Comparison of ENCODE assay signal across 8 cellular contexts in the genomic region with DNA sequence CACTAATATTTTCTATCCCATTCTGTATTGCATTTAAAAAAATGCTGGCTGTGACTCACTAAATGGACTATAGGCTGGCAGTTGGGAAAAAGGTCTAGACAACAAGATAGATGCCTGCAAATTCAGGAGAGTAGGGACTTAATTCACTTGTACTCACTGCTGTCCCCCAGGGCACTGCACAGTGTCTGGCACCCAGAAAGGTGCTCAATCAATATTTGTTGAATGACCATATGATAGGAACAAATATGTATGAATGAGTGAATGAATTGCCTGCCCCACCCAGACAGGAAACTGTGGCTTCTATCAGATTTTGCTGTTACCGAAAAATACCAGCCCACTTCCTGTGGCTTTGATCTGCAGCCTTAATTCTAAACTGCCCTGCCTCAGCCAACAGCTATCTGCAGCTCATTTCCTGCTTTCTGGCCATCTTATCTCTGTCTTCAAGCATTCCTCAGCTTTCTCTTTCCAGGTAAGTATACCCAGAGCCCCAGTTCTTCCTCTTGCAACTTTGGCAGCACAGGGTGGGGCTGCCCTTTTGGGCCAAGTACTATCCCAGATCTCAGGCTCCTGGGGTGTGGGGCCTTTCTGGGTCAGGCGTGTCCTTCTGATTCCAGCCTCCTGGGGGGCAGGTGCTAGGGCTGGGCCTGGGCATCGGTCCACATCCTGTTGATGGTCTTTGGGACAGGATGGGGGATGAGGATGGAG. TPM values are rescaled to one million over a fixed set of nuclear protein-coding genes. Genes with fewer than 3 reads are reported as not detected.
DNase-seq lines count a peak whose midpoint lies in the region; ATAC-seq, FAIRE-seq and TF ChIP-seq lines count a peak whose summit lies in the region.

No MANE protein-coding gene starts in this region.

- RAD21 ChIA-PET in GM12878 (lab: Charles Lee; ENCODE audit: unreplicated experiment) = interaction anchor here (0.7 to 9.0 kb wide), 11 partner anchors 9 to 418 kb away, joined by 3 to 102 read pairs (median 4); no protein-coding TSS in a partner anchor

- no peaks in the 10 kb centered on the region for H3K23me2 ChIP-seq in H9 (ENCODE audit: insufficient read length, low read depth, low read length, poor library complexity, severe bottlenecking)

- H2BK20ac ChIP-seq in H9 (ENCODE audit: low read depth, low read length, poor library complexity, severe bottlenecking) = no peak overlapping the region

- no peak overlapping the region for H4K8ac ChIP-seq in H9 (replicated peaks; ENCODE audit: insufficient read length, low read depth, low read length)

- peaks cover 3% of the 10 kb centered on the region for H3K9me3 Mint-ChIP-seq in Calu3 (ENCODE audit: low read depth, unreplicated experiment)
- no peaks in the 10 kb centered on the region for H3K9me3 Mint-ChIP-seq in T-cell
- no peaks in the 10 kb centered on the region for H3K9me3 Mint-ChIP-seq in H9

- ATAC-seq in HG03159 (IDR thresholded peaks at IDR 0.05; ENCODE audit: unreplicated experiment) (peak; percentile 81), T-cell (replicated peaks in 1 of 4) (peak; percentile 77 to 89 (median 84)), GM12878 (peak; percentile 91), HG02840 (IDR thresholded peaks at IDR 0.05; ENCODE audit: low FRiP score, unreplicated experiment) (no peak), GM18868 (IDR thresholded peaks at IDR 0.05; ENCODE audit: unreplicated experiment) (no peak)

- in situ Hi-C loops in GM12878 (cut with MboI) = no loop called here

- FAIRE-seq in GM12878 (lab: Jason Lieb, UNC) = peak; percentile 97

- H3K27me3 Mint-ChIP-seq in Calu3 (ENCODE audit: unreplicated experiment) (peaks cover 26% of the 10 kb centered on the region), T-cell (peaks cover 0 to 4% of the 10 kb centered on the region in 2 donors), H9 (ENCODE audit: low read depth) (peaks cover 13% of the 10 kb centered on the region)

- BruUV-seq in Calu3 (replicated peaks; lab: Mats Ljungman, UMichigan) = no TSS peak
- no TSS peak for BruUV-seq in GM12878 (replicated peaks; lab: Mats Ljungman, UMichigan)

- H3K4me3 ChIP-seq in GM12878 (peak overlapping the region; percentile 38; the same call in 1 of the 2 replicates), spleen (peak overlapping the region in 5 of 8 donors; percentile 3 to 44 (median 19))

- H3K18ac ChIP-seq in H9 (ENCODE audit: insufficient read length, low read depth, low read length) = no peak overlapping the region

- H2BK15ac ChIP-seq in H9 (ENCODE audit: low read depth, low read length) = no peak overlapping the region

- no peaks in the 10 kb centered on the region for H3K79me1 ChIP-seq in H9 (ENCODE audit: insufficient read depth, low read depth, low read length, poor library complexity, severe bottlenecking)

- H3K4me3 Mint-ChIP-seq in Calu3 (ENCODE audit: low read depth, unreplicated experiment) (no peak overlapping the region), T-cell (peak overlapping the region; percentile 55 to 78 (median 76)), H9 (no peak overlapping the region)

- H3K9ac ChIP-seq in GM12878 (ENCODE audit: control insufficient read depth, insufficient read depth, low read length) (peak overlapping the region; percentile 24; the same call in 1 of the 2 replicates), H9 (ENCODE audit: extremely low read depth, insufficient read length, low read length) (no peak overlapping the region)

- H2BK5ac ChIP-seq in H9 (ENCODE audit: insufficient read length, low read length) = no peak overlapping the region

- SMC1A ChIA-PET in GM12878 (lab: Charles Lee; ENCODE audit: uncharacterized antibody, unreplicated experiment) = interaction anchor here (0.6 to 5.3 kb wide), 12 partner anchors 9 to 92 kb away, joined by 3 to 120 read pairs (median 3); no protein-coding TSS in a partner anchor

- H3K27ac ChIP-seq in GM12878 (ENCODE audit: control insufficient read depth, insufficient read depth) (peak overlapping the region; percentile 64), spleen (peak overlapping the region in 5 of 8 donors; percentile 37 to 64 (median 44)), H9 (ENCODE audit: insufficient read length, low read depth, low read length) (no peak overlapping the region)

- no peak overlapping the region for H4K5ac ChIP-seq in H9 (ENCODE audit: insufficient read length, low read depth, low read length)

- H3K14ac ChIP-seq in H9 (ENCODE audit: insufficient read depth, low read length) = no peak overlapping the region

- H3K36me3 ChIP-seq in GM12878 (ENCODE audit: control insufficient read depth in 2 of 2, insufficient read depth in 2 of 2, low read length in 1 of 2) (no peaks in the 10 kb centered on the region), spleen (no peaks in the 10 kb centered on the region)

- TF ChIP-seq CTCF in Calu3 (IDR thresholded peaks at IDR 0.05; ENCODE audit: unreplicated experiment) (no peak), GM12878 (IDR thresholded peaks at IDR 0.05 in 2 of 3, conservative IDR thresholded peaks at IDR 0.05 in 1 of 3; ENCODE audit: control insufficient read depth in 2 of 3, extremely low read depth in 1 of 3, insufficient read depth in 1 of 3, low read depth in 3 of 3, low read length in 3 of 3) (no peak), spleen (IDR thresholded peaks at IDR 0.05 in 8 of 11, conservative IDR thresholded peaks at IDR 0.05 in 3 of 11) (no peak), H9 (conservative IDR thresholded peaks at IDR 0.05) (no peak)

- H3K9me3 ChIP-seq in GM12878 (replicated peaks; ENCODE audit: control insufficient read depth, insufficient read depth, low read length) = no peaks in the 10 kb centered on the region
- H3K9me3 ChIP-seq in spleen = no peaks in the 10 kb centered on the region
- H3K9me3 ChIP-seq in H9 (ENCODE audit: control insufficient read depth, low read depth, low read length) = no peaks in the 10 kb centered on the region

- POLR2A ChIA-PET in T-cell (lab: Charles Lee) = interaction anchor here (0.5 to 1.0 kb wide), 3 partner anchors 12 to 44 kb away, joined by 3 to 5 read pairs (median 3); no protein-coding TSS in a partner anchor
- POLR2A ChIA-PET in GM12878 (lab: Charles Lee) = interaction anchor here (0.5 to 4.8 kb wide), 11 partner anchors 11 to 302 kb away, joined by 3 to 41 read pairs (median 3); partner anchors contain the start of gene TOP2A

- no peak for TF ChIP-seq POLR2A in GM12878 (IDR thresholded peaks at IDR 0.05; ENCODE audit: low read depth, low read length)
- TF ChIP-seq POLR2A in spleen (IDR thresholded peaks at IDR 0.05) = no peak

- no peak overlapping the region for H3T11ph ChIP-seq in H9 (ENCODE audit: low read length)

- WGBS in GM12878 (ENCODE audit: insufficient coverage, insufficient replicate concordance, low lambda C conversion rate, missing lambda C conversion rate) = 14% methylated on average over 3 of the region's 3 CpGs
- WGBS in spleen, 5 donors = 7 to 20% (median 12%) methylated on average over 3 of the region's 3 CpGs
- WGBS in H9 (ENCODE audit: extremely low coverage, insufficient read length, low lambda C conversion rate) = no CpG with 5 or more reads among the region's 3 CpGs

- H3K27ac Mint-ChIP-seq in Calu3 (ENCODE audit: unreplicated experiment) = peak overlapping the region; percentile 1
- peak overlapping the region; percentile 5 to 74 for H3K27ac Mint-ChIP-seq in T-cell
- peak overlapping the region in 1 of 3 experiments; percentile 37; a peak in 1 of 7 replicates for H3K27ac Mint-ChIP-seq in H9

- no peak overlapping the region for H2BK120ac ChIP-seq in H9 (ENCODE audit: low read depth, low read length, poor library complexity, severe bottlenecking)

- H2BK12ac ChIP-seq in H9 (ENCODE audit: insufficient read length, low read depth, low read length) = no peak overlapping the region

- H3K4me2 ChIP-seq in GM12878 (ENCODE audit: control insufficient read depth, insufficient read depth) (peak overlapping the region; percentile 76), H9 (ENCODE audit: insufficient read depth, insufficient read length, low read length) (no peak overlapping the region)

- H3K36me3 Mint-ChIP-seq in Calu3 (ENCODE audit: insufficient read depth, unreplicated experiment) = peaks cover 14% of the 10 kb centered on the region
- peaks cover 3% of the 10 kb centered on the region for H3K36me3 Mint-ChIP-seq in T-cell
- H3K36me3 Mint-ChIP-seq in H9 (ENCODE audit: insufficient read depth in 1 of 3, low read depth in 3 of 3) = no peaks in the 10 kb centered on the region; a peak in 1 of 7 replicates

- peaks cover 65% of the 10 kb centered on the region for H3K4me1 Mint-ChIP-seq in Calu3 (ENCODE audit: low read depth, unreplicated experiment)
- H3K4me1 Mint-ChIP-seq in T-cell = peaks cover 63 to 69% (median 67%) of the 10 kb centered on the region in 3 donors
- H3K4me1 Mint-ChIP-seq in H9 = peaks cover 16 to 22% of the 10 kb centered on the region in 2 experiments

- no peaks in the 10 kb centered on the region for H3K79me2 ChIP-seq in GM12878 (ENCODE audit: control insufficient read depth, insufficient read depth, low read length)
- H3K79me2 ChIP-seq in H9 (ENCODE audit: insufficient read depth, low read length) = no peaks in the 10 kb centered on the region

- H3K23ac ChIP-seq in H9 (ENCODE audit: insufficient read length, low read depth, low read length) = no peak overlapping the region

- peak overlapping the region; percentile 9 for H2AFZ ChIP-seq in GM12878 (ENCODE audit: control insufficient read depth, low read depth, low read length)
- no peak overlapping the region for H2AFZ ChIP-seq in H9 (ENCODE audit: low read length)

- no peak overlapping the region for H4K91ac ChIP-seq in H9 (ENCODE audit: insufficient read length, low read depth, low read length)

- CTCF ChIA-PET in Calu3 (lab: Charles Lee) = interaction anchor here (0.5 to 68.2 kb wide), 27 partner anchors 10 to 1069 kb away, joined by 3 to 4142 read pairs (median 5); partner anchors contain the start of genes CCR7, IGFBP4, IKZF3 and PGAP3
- CTCF ChIA-PET in T-cell (lab: Charles Lee) = interaction anchor here in 1 of 2 donors (0.5 to 2.2 kb wide), 10 partner anchors 16 to 1132 kb away, joined by 3 to 38 read pairs (median 4); partner anchors contain the start of gene TOP2A
- CTCF ChIA-PET in GM12878 (lab: Yijun Ruan, JAX) = interaction anchor here (0.6 to 5.1 kb wide), 20 partner anchors 9 to 1132 kb away, joined by 3 to 58 read pairs (median 4); partner anchors contain the start of gene TOP2A

- H3K56ac ChIP-seq in H9 (ENCODE audit: insufficient read length, low read depth, low read length) = no peak overlapping the region

- intact Hi-C loops in Calu3 (cut with micrococcal nuclease; ENCODE audit: unreplicated experiment) = loop anchor here (1.0 to 2.0 kb wide), 2 partner anchors 44 to 68 kb away; no protein-coding TSS in a partner anchor
- intact Hi-C loops in GM12878 (cut with micrococcal nuclease; ENCODE audit: unreplicated experiment) = no loop called here
- intact Hi-C loops in spleen (cut with DNase I; ENCODE audit: low total_unique reads) = no loop called here

- TF ChIP-seq EP300 in GM12878 (IDR thresholded peaks at IDR 0.05; ENCODE audit: borderline replicate concordance in 1 of 2, control insufficient read depth in 1 of 2, low read depth in 2 of 2, low read length in 2 of 2) = peak; percentile 44 to 60; a peak in 3 of 4 replicates

- peak; percentile 94 for DNase-seq in Calu3
- peak in 33 of 34 experiments; percentile 37 to 83 (median 68) for DNase-seq in T-cell
- peak; percentile 60 for DNase-seq in GM12878 (ENCODE audit: low read depth, low spot score)
- peak; percentile 79 for DNase-seq in spleen
- DNase-seq in H9 = no peak

- H2AK5ac ChIP-seq in H9 (ENCODE audit: insufficient read length, low read length) = no peak overlapping the region

- no peaks in the 10 kb centered on the region for H4K20me1 ChIP-seq in GM12878 (ENCODE audit: control insufficient read depth, insufficient read depth)
- H4K20me1 ChIP-seq in H9 (ENCODE audit: control insufficient read depth, insufficient read depth, insufficient read length) = no peaks in the 10 kb centered on the region

- TF ChIP-seq RAD21 in GM12878 (IDR thresholded peaks at IDR 0.05; ENCODE audit: insufficient read depth, low read depth, low read length) = no peak

- H3K27me3 ChIP-seq in GM12878 (replicated peaks in 1 of 2; ENCODE audit: control insufficient read depth in 2 of 2, insufficient read depth in 2 of 2, low read length in 1 of 2) = no peaks in the 10 kb centered on the region; a peak in 1 of 4 replicates
- peaks cover 0 to 5% (median 0%) of the 10 kb centered on the region in 7 donors for H3K27me3 ChIP-seq in spleen (replicated peaks in 1 of 7)
- H3K27me3 ChIP-seq in H9 (ENCODE audit: insufficient read depth, low read length) = no peaks in the 10 kb centered on the region

- no peak overlapping the region for H3K4ac ChIP-seq in H9 (ENCODE audit: low read depth, low read length)

- H3K4me1 ChIP-seq in GM12878 (ENCODE audit: control insufficient read depth, insufficient read depth, low read length) (peaks cover 18% of the 10 kb centered on the region), spleen (peaks cover 25 to 70% (median 39%) of the 10 kb centered on the region in 6 donors), H9 (ENCODE audit: insufficient read depth, low read length) (peaks cover 4% of the 10 kb centered on the region; the same call in 1 of the 2 replicates)

RNA-seq across cellular contexts. Expression of gene TNS4, which starts 15.3 kb away (rescaled TPM):
- total RNA-seq in Calu3 (2022) (0.21 and 0.44 TPM in 2 replicates), T-cell (1 to 10 TPM in 2 of 5 donors, under 1 TPM in 3; 0.55 to 3.7 (median 0.66) TPM), GM12878 (2014; rRNA removed) (0.16 and 0.34 TPM in 2 replicates), GM12878 (2014; rRNA removed; fragmentation: Illumina TruSeq; extraction: Trizol) (0.31 and 0.46 TPM in 2 replicates), GM12878 (2021) (0.90 and 1.0 TPM in 2 replicates), spleen (1 to 10 TPM in 1 of 7 donors, under 1 TPM in 5, not detected in 1; 0.14 to 1.3 (median 0.41) TPM), H9 (2021) (0.55 and 0.59 TPM in 2 replicates)
- total RNA-seq in GM12878 (2013; cell fraction: nucleolus; rRNA removed) = 1.9 and 3.5 TPM in 2 replicates
- not detected for polyA plus RNA-seq in GM12878 (2011; ENCODE audit: low read depth)
- polyA plus RNA-seq in GM12878 (2011; rRNA removed) (0.35 and 0.69 TPM in 2 replicates), GM12878 (2014; fragmentation: Illumina TruSeq; extraction: Trizol) (0.49 and 0.85 TPM in 2 replicates), GM12878 (2014; fragmentation: Nextera tagmentation; extraction: Ambion mirVana) (not detected), GM12878 (2014; rRNA removed) (0.67 and 1.2 TPM in 2 replicates), GM12878 (2016; fragmentation: Nextera tagmentation; extraction: Ambion mirVana) (under 1 TPM; 0.10 to 0.79 TPM), spleen (under 1 TPM; 0.15 to 0.45 (median 0.21) TPM)
- 0.79 TPM in 2 replicates for polyA plus RNA-seq in GM12878 (2011; cell fraction: cytosol; rRNA removed)
- polyA plus RNA-seq in GM12878 (2011; cell fraction: nucleus; rRNA removed) = 0.39 and 0.61 TPM in 2 replicates
- 0.13 TPM in 1 of 2 replicates, not detected in the other for polyA plus RNA-seq in GM12878 (2012)
- polyA minus RNA-seq in GM12878 (2011; rRNA and poly(A)+ RNA removed) = 1.5 and 4.2 TPM in 2 replicates
- 0.21 and 1.3 TPM in 2 replicates for polyA minus RNA-seq in GM12878 (2011; cell fraction: cytosol; rRNA and poly(A)+ RNA removed)
- 1.2 and 2.5 TPM in 2 replicates for polyA minus RNA-seq in GM12878 (2011; cell fraction: nucleus; rRNA and poly(A)+ RNA removed)

RNA-seq across cellular contexts. Expression of gene CCR7, which starts 48.5 kb away (rescaled TPM):
- total RNA-seq in Calu3 (2022) (not detected in 2 replicates), T-cell (100 to 1,000 TPM; 173 to 438 (median 340) TPM), GM12878 (2014; rRNA removed) (235 and 242 TPM in 2 replicates), GM12878 (2014; rRNA removed; fragmentation: Illumina TruSeq; extraction: Trizol) (131 and 136 TPM in 2 replicates), GM12878 (2021) (192 and 209 TPM in 2 replicates), spleen (10 to 100 TPM; 31.9 to 77.4 (median 49.9) TPM), H9 (2021) (0.31 TPM in 1 of 2 replicates, not detected in the other)
- 1,072 and 1,160 TPM in 2 replicates for total RNA-seq in GM12878 (2013; cell fraction: nucleolus; rRNA removed)
- polyA plus RNA-seq in GM12878 (2011; ENCODE audit: low read depth) = 96.4 TPM
- polyA plus RNA-seq in GM12878 (2011; rRNA removed) (696 and 1,171 TPM in 2 replicates), GM12878 (2014; fragmentation: Illumina TruSeq; extraction: Trizol) (171 and 245 TPM in 2 replicates), GM12878 (2014; fragmentation: Nextera tagmentation; extraction: Ambion mirVana) (100 to 1,000 TPM; 235 to 294 TPM), GM12878 (2014; rRNA removed) (258 and 274 TPM in 2 replicates), GM12878 (2016; fragmentation: Nextera tagmentation; extraction: Ambion mirVana) (100 to 1,000 TPM; 571 to 606 TPM), spleen (10 to 100 TPM; 29.0 to 79.1 (median 63.5) TPM)
- polyA plus RNA-seq in GM12878 (2011; cell fraction: cytosol; rRNA removed) = 1,486 and 1,699 TPM in 2 replicates
- 1,140 and 1,750 TPM in 2 replicates for polyA plus RNA-seq in GM12878 (2011; cell fraction: nucleus; rRNA removed)
- 149 and 215 TPM in 2 replicates for polyA plus RNA-seq in GM12878 (2012)
- 2,298 and 2,348 TPM in 2 replicates for polyA minus RNA-seq in GM12878 (2011; rRNA and poly(A)+ RNA removed)
- 332 and 352 TPM in 2 replicates for polyA minus RNA-seq in GM12878 (2011; cell fraction: cytosol; rRNA and poly(A)+ RNA removed)
- polyA minus RNA-seq in GM12878 (2011; cell fraction: nucleus; rRNA and poly(A)+ RNA removed) = 378 and 542 TPM in 2 replicates

Comparison
In these comparisons a context has a peak if more than half of its experiments do, and no peak if none do; other contexts are left out.
1. H3K4me3 Mint-ChIP-seq: peak in T-cell (3 of 3); none in Calu3 (single experiment) and H9 (0 of 2).
2. ATAC-seq: peak in HG03159 (single experiment), T-cell (4 of 4) and GM12878 (single experiment); none in HG02840 (single experiment) and GM18868 (single experiment).
3. RNA of gene CCR7, which starts 48.5 kb away (total RNA-seq): 173 to 438 TPM in T-cell, 131 to 1,160 TPM in GM12878 and 31.9 to 77.4 TPM in spleen; 0.31 TPM in H9 and not detected in Calu3; every median in the first group is over 10 times any median in the second.